ENCODE assay signal across 8 cellular contexts in the genomic region with DNA sequence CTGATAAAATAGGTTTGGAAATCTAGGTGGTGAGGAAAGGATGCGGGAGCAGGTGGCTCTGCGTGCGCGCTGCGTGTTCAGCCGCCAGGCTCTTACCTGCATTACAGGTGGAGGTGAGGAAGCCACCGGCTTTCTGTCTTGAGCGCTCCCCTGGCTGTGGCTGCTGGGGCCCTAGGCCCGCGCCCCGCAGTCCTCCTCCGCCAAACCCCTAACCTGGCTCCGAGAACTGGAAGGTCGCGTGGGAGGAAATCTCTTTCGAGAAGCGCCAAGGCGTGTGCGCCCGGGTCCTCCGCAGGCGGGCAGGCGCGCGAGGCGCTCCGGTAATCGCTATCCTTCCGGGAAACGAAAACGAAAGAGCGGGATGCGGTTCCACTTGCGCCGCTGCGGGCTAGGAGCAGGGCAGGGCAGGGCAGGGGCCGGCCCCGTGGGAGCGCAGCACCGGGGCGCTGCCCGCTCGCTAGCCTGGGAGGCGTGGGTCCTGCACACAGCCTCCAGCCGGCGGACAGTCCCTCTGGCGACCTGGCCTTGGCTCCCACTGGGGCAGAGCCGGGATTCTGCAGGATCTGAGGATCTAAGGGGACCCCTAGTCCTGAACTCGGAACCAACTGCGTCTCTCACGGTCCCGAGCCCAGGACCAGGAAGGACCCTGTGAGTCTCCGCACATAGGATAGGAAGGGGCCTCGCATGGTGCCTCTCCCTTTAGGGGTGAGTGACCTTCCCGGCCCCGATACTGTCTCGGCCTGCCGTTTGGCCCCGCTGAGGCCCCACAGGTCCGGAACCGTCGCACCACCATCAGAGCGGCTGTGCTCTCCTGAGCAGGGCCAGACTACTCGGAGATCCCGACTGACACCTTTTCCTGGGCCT. TPM values are rescaled to one million over a fixed set of nuclear protein-coding genes. Genes with fewer than 3 reads are reported as not detected.
DNase-seq lines count a peak whose midpoint lies in the region; ATAC-seq and TF ChIP-seq lines count a peak whose summit lies in the region.

Gene ETV7, minus strand, starts transcription at position 230 of the 864 bp plus-strand sequence. Its CDS starts 128 bp downstream, at position 102.

- peak; percentile 83 to 89 for ATAC-seq in upper lobe of left lung (ENCODE audit: low FRiP score in 2 of 2)

- H2AFZ ChIP-seq in Loucy (ENCODE audit: low read length) = peak within 1 kb of the TSS; percentile 63; the same call in 1 of the 2 replicates

- no peak for TF ChIP-seq CTCF in CD14-positive monocyte (IDR thresholded peaks at IDR 0.05)
- no peak for TF ChIP-seq CTCF in Loucy (conservative IDR thresholded peaks at IDR 0.05; ENCODE audit: low read length)
- TF ChIP-seq CTCF in fibroblast of villous mesenchyme (IDR thresholded peaks at IDR 0.05; ENCODE audit: insufficient read depth, low read depth, low read length) = no peak
- TF ChIP-seq CTCF in neutrophil (IDR thresholded peaks at IDR 0.05) = peak; percentile 28
- peak in 2 of 6 experiments; percentile 12 to 16 for TF ChIP-seq CTCF in upper lobe of left lung (IDR thresholded peaks at IDR 0.05)

- H3K4me1 Mint-ChIP-seq in CD14-positive monocyte = peaks cover 27% of the 10 kb centered on the region

- H3K4me3 ChIP-seq in Loucy (ENCODE audit: low read length, poor library complexity, severe bottlenecking) (no peak within 1 kb of the TSS), fibroblast of villous mesenchyme (ENCODE audit: low read depth, low read length) (peak within 1 kb of the TSS; percentile 71), neutrophil (ENCODE audit: low read depth in 1 of 2, low read length in 1 of 2) (peak within 1 kb of the TSS; percentile 70 to 84), upper lobe of left lung (peak within 1 kb of the TSS; percentile 49 to 79 (median 68))

- TF ChIP-seq POLR2A in upper lobe of left lung (IDR thresholded peaks at IDR 0.05) = peak in 2 of 4 donors; percentile 24 to 40

- DNase-seq in CD14-positive monocyte (ENCODE audit: low spot score) (peak; percentile 49), fibroblast of villous mesenchyme (ENCODE audit: low read depth) (peak; percentile 36), upper lobe of left lung (peak; percentile 35 to 88), NCI-H1092 (lab: John Stamatoyannopoulos, UW) (no peak)
- peak; percentile 40 for DNase-seq in activated T-cell treated with anti-CD3 and anti-CD28 coated beads, Interleukin-2, amount 50 U/mL, for 1 hour
- no peak for DNase-seq in NK-92 treated with Interleukin-12 subunit alpha and Interleukin-12 subunit beta, amount 100 ng/mL, for 24 hours (lab: John Stamatoyannopoulos, UW)

- no peaks in the 10 kb centered on the region for H3K27me3 ChIP-seq in Loucy (ENCODE audit: insufficient read depth, low read length, poor library complexity, severe bottlenecking)
- H3K27me3 ChIP-seq in neutrophil = peaks cover 74% of the 10 kb centered on the region
- no peaks in the 10 kb centered on the region for H3K27me3 ChIP-seq in upper lobe of left lung

- peak within 1 kb of the TSS; percentile 98 to 100 for H3K4me3 Mint-ChIP-seq in CD14-positive monocyte

- H3K9me3 Mint-ChIP-seq in CD14-positive monocyte = peaks cover 0 to 6% (median 3%) of the 10 kb centered on the region in 7 donors

- H4K20me1 ChIP-seq in Loucy (ENCODE audit: insufficient read depth, low read length, poor library complexity, severe bottlenecking) = no peaks in the 10 kb centered on the region

- intact Hi-C loops in CD14-positive monocyte (cut with micrococcal nuclease) = no loop called here

- H3K27me3 Mint-ChIP-seq in CD14-positive monocyte (ENCODE audit: low read depth in 3 of 3) = peaks cover 19 to 52% (median 48%) of the 10 kb centered on the region in 3 donors

- H3K9me2 ChIP-seq in Loucy (replicated peaks; ENCODE audit: low read depth, low read length) = no peaks in the 10 kb centered on the region

- TF ChIP-seq EP300 in upper lobe of left lung (IDR thresholded peaks at IDR 0.05) = no peak

- no peaks in the 10 kb centered on the region for H3K36me3 ChIP-seq in Loucy (ENCODE audit: insufficient read depth, low read length)
- no peaks in the 10 kb centered on the region for H3K36me3 ChIP-seq in neutrophil
- H3K36me3 ChIP-seq in upper lobe of left lung = no peaks in the 10 kb centered on the region

- no peaks in the 10 kb centered on the region for H3K9me3 ChIP-seq in Loucy (ENCODE audit: insufficient read depth, low read depth, low read length)
- H3K9me3 ChIP-seq in neutrophil = no peaks in the 10 kb centered on the region
- H3K9me3 ChIP-seq in upper lobe of left lung = no peaks in the 10 kb centered on the region

- peaks cover 8% of the 10 kb centered on the region in 2 donors for H3K36me3 Mint-ChIP-seq in CD14-positive monocyte

- no peak within 1 kb of the TSS for H3K9ac ChIP-seq in Loucy (ENCODE audit: low read depth, low read length, poor library complexity, severe bottlenecking)

- no peaks in the 10 kb centered on the region for H3F3A ChIP-seq in Loucy (ENCODE audit: low read depth)

- peak within 1 kb of the TSS; percentile 50 to 89 (median 76) for H3K27ac Mint-ChIP-seq in CD14-positive monocyte

- H3K4me1 ChIP-seq in Loucy (ENCODE audit: insufficient read depth, low read length, poor library complexity, severe bottlenecking) = no peaks in the 10 kb centered on the region
- peaks cover 16 to 24% of the 10 kb centered on the region in 2 experiments for H3K4me1 ChIP-seq in neutrophil (ENCODE audit: control insufficient read depth in 1 of 2, insufficient read depth in 1 of 2, low read depth in 1 of 2, low read length in 1 of 2)
- H3K4me1 ChIP-seq in upper lobe of left lung = peaks cover 12 to 20% (median 18%) of the 10 kb centered on the region in 4 donors

- H3K4me2 ChIP-seq in Loucy (ENCODE audit: low read depth, low read length, poor library complexity, severe bottlenecking) = no peak within 1 kb of the TSS

- no peaks in the 10 kb centered on the region for H3K79me2 ChIP-seq in Loucy (ENCODE audit: insufficient read depth, low read length)

- H3K27ac ChIP-seq in neutrophil = peak within 1 kb of the TSS; percentile 40
- H3K27ac ChIP-seq in upper lobe of left lung = peak within 1 kb of the TSS; percentile 55 to 86 (median 76)

- WGBS in upper lobe of left lung, 2 donors = 13 to 27% methylated on average over 13 to 60 of the region's 65 CpGs

RNA-seq across cellular contexts. Expression of gene ETV7, which starts in this region (rescaled TPM):
- 1 to 10 TPM in 1 of 2 donors, under 1 TPM in 1; 0.10 to 2.2 TPM for polyA plus RNA-seq in CD14-positive monocyte
- total RNA-seq in fibroblast of villous mesenchyme = 0.32 and 0.86 TPM in 2 replicates
- total RNA-seq in upper lobe of left lung = 10 to 100 TPM in 1 of 6 donors, 1 to 10 TPM in 5; 2.0 to 10.5 (median 4.2) TPM

Comparison
In these comparisons a context has a peak if more than half of its experiments do, and no peak if none do; other contexts are left out.
1. Peak in DNase-seq and H3K4me3 ChIP-seq in fibroblast of villous mesenchyme; RNA of the gene not detected or under 1 TPM.
2. DNase-seq: peak in CD14-positive monocyte (single experiment), activated T-cell treated with anti-CD3 and anti-CD28 coated beads, Interleukin-2, amount 50 U/mL, for 1 hour (single experiment) and upper lobe of left lung (2 of 2); none in NCI-H1092 (single experiment) and NK-92 treated with Interleukin-12 subunit alpha and Interleukin-12 subunit beta, amount 100 ng/mL, for 24 hours (single experiment).